Comparison of ENCODE assay signal across 16 cellular contexts in the genomic region with DNA sequence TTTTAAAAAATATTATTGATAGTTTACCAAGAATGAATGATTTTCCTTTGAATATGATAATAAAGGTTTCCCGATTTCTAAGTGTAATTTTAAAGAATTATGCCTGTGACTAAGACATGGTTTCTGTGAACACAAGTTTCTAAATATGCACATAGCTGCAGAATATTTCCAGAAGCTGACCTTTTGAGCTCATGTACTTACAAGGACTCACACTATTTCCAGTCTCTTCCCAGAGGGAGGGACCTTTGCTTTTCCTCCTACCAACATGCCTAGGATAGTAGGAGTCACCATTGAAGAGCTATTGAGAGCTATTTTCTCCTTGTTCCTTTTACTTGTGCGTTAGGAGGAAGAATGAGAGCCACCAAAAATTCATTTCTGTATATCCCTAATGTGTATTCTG.
DNase-seq lines count a peak whose midpoint lies in the region; ATAC-seq, FAIRE-seq and TF ChIP-seq lines count a peak whose summit lies in the region.
"Had no signal": no experiment of that assay in that cellular context is flagged by ENCODE, and none has a peak within 500 bp of the region (broad histone marks: within the 10 kb centered on the region; RNA-seq: fewer than 3 reads in every experiment).

No MANE protein-coding gene starts in this region.

- H3K4me1 ChIP-seq in HepG2 (ENCODE audit: insufficient read depth, low read length) = peaks cover 34% of the 10 kb centered on the region
- no peaks in the 10 kb centered on the region for H3K4me1 ChIP-seq in right lobe of liver
- H3K4me1 ChIP-seq in mesenchymal stem cell (ENCODE audit: control insufficient read depth, insufficient read depth, low read depth, low read length) = no peaks in the 10 kb centered on the region
- H3K4me1 ChIP-seq in aorta (ENCODE audit: control insufficient read depth in 1 of 2, insufficient read depth in 2 of 2, low read length in 2 of 2) = peaks cover 0 to 2% of the 10 kb centered on the region in 2 donors

- DNase-seq in HepG2 (ENCODE audit: low spot score) (no peak), right lobe of liver (no peak), fibroblast of mammary gland (ENCODE audit: low read depth) (peak; percentile 28), mesenchymal stem cell (peak; percentile 47), aorta (no peak), DMS153 (lab: John Stamatoyannopoulos, UW) (no peak), CD1c-positive myeloid dendritic cell (ENCODE audit: extremely low spot score) (no peak)
- no peak for DNase-seq in effector memory CD8-positive, alpha-beta T cell
- DNase-seq: C1 segment of cervical spinal cord, COR-L47, NCI-H1105, NCI-H1694, NCI-H510A treated with DMSO at 0.1 percent for 48 hours, NCI-H82, PC-9 had no signal

- H3K27ac ChIP-seq in HepG2 (ENCODE audit: extremely low read length, insufficient read depth, low read length) (no peak overlapping the region), right lobe of liver (no peak overlapping the region), mesenchymal stem cell (ENCODE audit: low read length, poor library complexity, severe bottlenecking) (no peak overlapping the region), aorta (ENCODE audit: low read depth in 1 of 2, low read length in 2 of 2) (no peak overlapping the region)
- H3K27ac ChIP-seq: PC-9 had no signal

- no peak overlapping the region for H2AK5ac ChIP-seq in mesenchymal stem cell (ENCODE audit: low read length, severe bottlenecking)

- H3K9ac ChIP-seq in HepG2 (ENCODE audit: insufficient read depth, low read depth, low read length) (no peak overlapping the region), mesenchymal stem cell (ENCODE audit: low read length) (no peak overlapping the region)

- H3K14ac ChIP-seq in mesenchymal stem cell (ENCODE audit: low read length in 2 of 2) = no peak overlapping the region

- H2BK12ac ChIP-seq in mesenchymal stem cell (ENCODE audit: low read length in 2 of 2) = no peak overlapping the region

- intact Hi-C loops in HepG2 (cut with micrococcal nuclease; ENCODE audit: unreplicated experiment) = loop anchor here (5.0 kb wide), 1 partner anchor 36 kb away; no protein-coding TSS in a partner anchor
- intact Hi-C loops in right lobe of liver (cut with DNase I) = no loop called here
- intact Hi-C loops in aorta (cut with DNase I) = no loop called here

- H2BK120ac ChIP-seq in mesenchymal stem cell (ENCODE audit: low read depth, low read length) = no peak overlapping the region

- TF ChIP-seq RAD21 in HepG2 (CRISPR knock-in tag; IDR thresholded peaks at IDR 0.05) = no peak

- no peak overlapping the region for H3K18ac ChIP-seq in mesenchymal stem cell (ENCODE audit: low read depth in 1 of 2, low read length in 2 of 2)

- in situ Hi-C loops in HepG2 (cut with HindIII; ENCODE audit: extremely low pct_ligation_motif_present, low pct_unique_long_range_greater_than_20kb) = no loop called here

- WGBS in HepG2 (ENCODE audit: low lambda C conversion rate) = 99% methylated on average over 2 of the region's 2 CpGs
- WGBS in right lobe of liver (ENCODE audit: insufficient coverage, low coverage, low lambda C conversion rate, missing lambda C conversion rate) = 85% methylated on average over 2 of the region's 2 CpGs
- no CpG with 5 or more reads among the region's 2 CpGs for whole genome bisulfite sequencing in mesenchymal stem cell
- WGBS in aorta, 2 donors = 74 to 76% methylated on average over 2 of the region's 2 CpGs

- no peaks in the 10 kb centered on the region for H3K9me3 ChIP-seq in HepG2 (ENCODE audit: low read length)
- H3K9me3 ChIP-seq in right lobe of liver = no peaks in the 10 kb centered on the region
- H3K9me3 ChIP-seq in mesenchymal stem cell (ENCODE audit: control insufficient read depth, low read length) = peaks cover 3% of the 10 kb centered on the region
- no peaks in the 10 kb centered on the region for H3K9me3 ChIP-seq in aorta (ENCODE audit: control insufficient read depth, low read length)

- no peaks in the 10 kb centered on the region for H4K20me1 ChIP-seq in HepG2 (ENCODE audit: insufficient read depth, low read length)

- TF ChIP-seq EP300 in HepG2 (IDR thresholded peaks at IDR 0.05; ENCODE audit: low read depth in 2 of 2, low read length in 2 of 2) = no peak
- no peak for TF ChIP-seq EP300 in HepG2 (CRISPR knock-in tag; IDR thresholded peaks at IDR 0.05; ENCODE audit: borderline replicate concordance)

- no peaks in the 10 kb centered on the region for H3K27me3 Mint-ChIP-seq in effector memory CD8-positive, alpha-beta T cell

- H3K9me3 Mint-ChIP-seq in effector memory CD8-positive, alpha-beta T cell = no peaks in the 10 kb centered on the region

- H2BK5ac ChIP-seq in mesenchymal stem cell (ENCODE audit: low read depth, low read length, poor library complexity, severe bottlenecking) = no peak overlapping the region

- no peak overlapping the region for H3K4me2 ChIP-seq in HepG2 (ENCODE audit: low read depth, low read length)
- no peak overlapping the region for H3K4me2 ChIP-seq in mesenchymal stem cell (ENCODE audit: low read length, poor library complexity, severe bottlenecking)
- H3K4me2 ChIP-seq: PC-9 had no signal

- no peak overlapping the region for H3K4me3 Mint-ChIP-seq in effector memory CD8-positive, alpha-beta T cell

- no peak overlapping the region for H3K4me3 ChIP-seq in HepG2 (replicated peaks in 1 of 3; ENCODE audit: insufficient read depth in 1 of 3, low read depth in 2 of 3, low read length in 3 of 3)
- no peak overlapping the region for H3K4me3 ChIP-seq in right lobe of liver
- H3K4me3 ChIP-seq in fibroblast of mammary gland (ENCODE audit: control insufficient read depth, low read depth, low read length) = no peak overlapping the region
- no peak overlapping the region for H3K4me3 ChIP-seq in mesenchymal stem cell (ENCODE audit: insufficient read depth in 1 of 2, low read depth in 1 of 2, low read length in 2 of 2)
- H3K4me3 ChIP-seq in aorta (ENCODE audit: low read length in 2 of 2) = no peak overlapping the region
- H3K4me3 ChIP-seq: PC-9 had no signal

- H2AFZ ChIP-seq in HepG2 (ENCODE audit: low read length) (no peak overlapping the region), mesenchymal stem cell (ENCODE audit: low read depth, low read length) (no peak overlapping the region)
- H2AFZ ChIP-seq: PC-9 had no signal

- H3K23ac ChIP-seq in mesenchymal stem cell (ENCODE audit: low read length in 2 of 2) = no peak overlapping the region

- H4K91ac ChIP-seq in mesenchymal stem cell (ENCODE audit: low read length) = no peak overlapping the region

- no peak for TF ChIP-seq CTCF in HepG2 (CRISPR knock-in tag; IDR thresholded peaks at IDR 0.05)
- TF ChIP-seq CTCF in right lobe of liver (IDR thresholded peaks at IDR 0.05) = no peak
- no peak for TF ChIP-seq CTCF in fibroblast of mammary gland (conservative IDR thresholded peaks at IDR 0.05; ENCODE audit: control insufficient read depth, insufficient read depth, low read depth, low read length)

- H3K79me2 ChIP-seq in HepG2 (ENCODE audit: insufficient read depth, low read length) = no peaks in the 10 kb centered on the region

- FAIRE-seq in HepG2 (lab: Jason Lieb, UNC) = peak; percentile 40
- FAIRE-seq: GM19239 had no signal

- peaks cover 86% of the 10 kb centered on the region for H3K36me3 Mint-ChIP-seq in effector memory CD8-positive, alpha-beta T cell (ENCODE audit: insufficient read depth)

- ATAC-seq in HepG2 (no peak), right lobe of liver (no peak), aorta (ENCODE audit: low FRiP score) (peak; percentile 65)
- no peak for ATAC-seq in effector memory CD8-positive, alpha-beta T cell (replicated peaks)

- POLR2A ChIA-PET in HepG2 (lab: Yijun Ruan, JAX) = no interaction called here

- no peak overlapping the region for H2BK15ac ChIP-seq in mesenchymal stem cell (ENCODE audit: low read depth, poor library complexity, severe bottlenecking)

- peaks cover 4% of the 10 kb centered on the region for H3K79me1 ChIP-seq in mesenchymal stem cell (replicated peaks; ENCODE audit: low read length, poor library complexity, severe bottlenecking)

- no TSS peak for BruUV-seq in HepG2 (replicated peaks; lab: Mats Ljungman, UMichigan)

- no peak overlapping the region for H4K8ac ChIP-seq in mesenchymal stem cell (ENCODE audit: low read length)

- H3K36me3 ChIP-seq in HepG2 (replicated peaks in 1 of 2; ENCODE audit: control insufficient read depth in 1 of 2, insufficient read depth in 2 of 2, low read length in 2 of 2) (peaks cover 5 to 26% of the 10 kb centered on the region in 2 experiments; a peak in 4 of 5 replicates), right lobe of liver (peaks cover 0 to 15% (median 7%) of the 10 kb centered on the region in 4 donors), mesenchymal stem cell (ENCODE audit: control insufficient read depth in 1 of 2, insufficient read depth in 2 of 2, low read depth in 1 of 2, low read length in 2 of 2) (peaks cover 3 to 99% of the 10 kb centered on the region in 2 experiments), aorta (ENCODE audit: control insufficient read depth in 1 of 2, insufficient read depth in 2 of 2, low read length in 1 of 2) (peaks cover 0 to 9% of the 10 kb centered on the region in 2 donors)

- CTCF ChIA-PET in HepG2 (lab: Yijun Ruan, JAX; ENCODE audit: low intra/inter-chr PET ratio, low total read pairs) = no interaction called here

- H3K27me3 ChIP-seq in HepG2 (ENCODE audit: control insufficient read depth in 1 of 2, insufficient read depth in 2 of 2, low read length in 2 of 2) (no peaks in the 10 kb centered on the region), right lobe of liver (no peaks in the 10 kb centered on the region), mesenchymal stem cell (ENCODE audit: control insufficient read depth in 1 of 2, insufficient read depth in 1 of 2, low read length in 2 of 2) (no peaks in the 10 kb centered on the region), aorta (ENCODE audit: control insufficient read depth in 1 of 2, insufficient read depth in 2 of 2, low read length in 1 of 2) (no peaks in the 10 kb centered on the region)

- H3K4me1 Mint-ChIP-seq in effector memory CD8-positive, alpha-beta T cell (ENCODE audit: low read depth in 2 of 2) = peaks cover 2 to 38% of the 10 kb centered on the region in 2 donors

- H3K27ac Mint-ChIP-seq in effector memory CD8-positive, alpha-beta T cell = no peak overlapping the region

- TF ChIP-seq POLR2A in HepG2 (IDR thresholded peaks at IDR 0.05; ENCODE audit: insufficient read depth in 1 of 2, low read depth in 2 of 2, low read length in 2 of 2) (no peak), right lobe of liver (IDR thresholded peaks at IDR 0.05) (no peak)

- H3K4ac ChIP-seq in mesenchymal stem cell (ENCODE audit: low read depth in 1 of 2, low read length in 2 of 2) = no peak overlapping the region

TF ChIP-seq in HepG2, 621 proteins besides CTCF, POLR2A, EP300 and RAD21:
- TF ChIP-seq GABPA (IDR thresholded peaks at IDR 0.05; ENCODE audit: low read depth, low read length) (no peak), GABPA (CRISPR knock-in tag; IDR thresholded peaks at IDR 0.05; ENCODE audit: low read depth) (no peak)

Comparison
In these comparisons a context has a peak if more than half of its experiments do, and no peak if none do; other contexts are left out.
1. DNase-seq: peak in fibroblast of mammary gland (single experiment) and mesenchymal stem cell (single experiment); none in HepG2 (single experiment), right lobe of liver (0 of 3), aorta (0 of 2), effector memory CD8-positive, alpha-beta T cell (0 of 3), DMS153 (single experiment) and CD1c-positive myeloid dendritic cell (single experiment).